In the genomic region with DNA sequence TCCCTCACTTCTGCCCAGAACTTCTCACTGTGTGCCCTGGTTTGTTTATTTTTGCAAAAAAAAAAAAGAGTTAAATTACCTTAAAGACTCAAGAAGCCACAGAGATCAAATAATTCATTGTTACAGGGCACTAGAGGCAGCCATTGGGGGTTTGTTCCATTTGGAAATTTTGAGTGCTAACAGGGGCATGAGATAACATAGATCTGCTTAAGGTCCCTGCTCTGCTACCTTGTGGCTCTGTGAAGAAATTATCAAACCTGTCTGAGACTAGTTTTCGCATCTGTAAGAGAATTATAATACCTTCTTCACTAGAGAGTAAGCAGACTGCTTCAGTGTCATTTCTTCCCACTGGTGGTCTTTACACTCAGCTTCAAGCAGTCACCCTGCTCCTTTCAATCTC, we compare ENCODE assay signal across 8 cellular contexts. TPM values are rescaled to one million over a fixed set of nuclear protein-coding genes. Genes with fewer than 3 reads are reported as not detected.
DNase-seq lines count a peak whose midpoint lies in the region; ATAC-seq and TF ChIP-seq lines count a peak whose summit lies in the region.

No MANE protein-coding gene starts in this region.

- H3K36me3 ChIP-seq in SJSA1 (peaks cover 23% of the 10 kb centered on the region), right atrium auricular region (peaks cover 6% of the 10 kb centered on the region)

- no peak for TF ChIP-seq CTCF in right atrium auricular region (IDR thresholded peaks at IDR 0.05)

- H3K27me3 Mint-ChIP-seq in effector memory CD8-positive, alpha-beta T cell: peaks cover 7 to 9% of the 10 kb centered on the region in 2 donors

- no peaks in the 10 kb centered on the region for H3K9me3 Mint-ChIP-seq in effector memory CD8-positive, alpha-beta T cell

- no peaks in the 10 kb centered on the region for H3K9me3 ChIP-seq in SJSA1 (replicated peaks)
- H3K9me3 ChIP-seq in right atrium auricular region: no peaks in the 10 kb centered on the region

- ATAC-seq in GM21447 (IDR thresholded peaks at IDR 0.05; ENCODE audit: unreplicated experiment): peak; percentile 4
- no peak for ATAC-seq in effector memory CD8-positive, alpha-beta T cell (replicated peaks)

- H3K36me3 Mint-ChIP-seq in effector memory CD8-positive, alpha-beta T cell (ENCODE audit: insufficient read depth): no peaks in the 10 kb centered on the region

- peaks cover 23% of the 10 kb centered on the region for H3K4me1 ChIP-seq in SJSA1 (replicated peaks)
- H3K4me1 ChIP-seq in right atrium auricular region: peaks cover 0 to 12% of the 10 kb centered on the region in 2 donors

- no peaks in the 10 kb centered on the region for H3K4me1 Mint-ChIP-seq in effector memory CD8-positive, alpha-beta T cell (ENCODE audit: low read depth in 2 of 2)

- no peak overlapping the region for H3K4me3 Mint-ChIP-seq in effector memory CD8-positive, alpha-beta T cell

- no peaks in the 10 kb centered on the region for H3K27me3 ChIP-seq in SJSA1 (replicated peaks)
- H3K27me3 ChIP-seq in right atrium auricular region: no peaks in the 10 kb centered on the region

- peak overlapping the region; percentile 40 for H3K4me3 ChIP-seq in SJSA1
- H3K4me3 ChIP-seq in right atrium auricular region: peak overlapping the region; percentile 38 to 49
- peak overlapping the region; percentile 11 to 36 (median 21) for H3K4me3 ChIP-seq in skin epidermis

- DNase-seq in SJSA1 (ENCODE audit: low read depth in 1 of 2, low spot score in 2 of 2): no peak
- no peak for DNase-seq in right atrium auricular region (ENCODE audit: low spot score)
- no peak for DNase-seq in COLO668 (lab: John Stamatoyannopoulos, UW; ENCODE audit: unreplicated experiment)
- no peak for DNase-seq in islet precursor cell
- DNase-seq in NCI-H1694 (lab: John Stamatoyannopoulos, UW): no peak
- no peak for DNase-seq in effector memory CD8-positive, alpha-beta T cell

- H3K27ac ChIP-seq in SJSA1 (peak overlapping the region; percentile 83), right atrium auricular region (peak overlapping the region; percentile 83 to 84), skin epidermis (peak overlapping the region in 20 of 21 experiments; percentile 22 to 87 (median 76))

- no peak overlapping the region for H3K27ac Mint-ChIP-seq in effector memory CD8-positive, alpha-beta T cell

RNA-seq across cellular contexts. Expression of gene TLR4, which starts 0.4 kb away (rescaled TPM):
- total RNA-seq in SJSA1 (2014; rRNA removed; shearing (Covaris generic)): 19.5 and 27.3 TPM in 2 replicates
- 10 to 100 TPM; 13.4 to 20.0 TPM for total RNA-seq in right atrium auricular region
